ENCODE assay signal across 8 cellular contexts in the genomic region with DNA sequence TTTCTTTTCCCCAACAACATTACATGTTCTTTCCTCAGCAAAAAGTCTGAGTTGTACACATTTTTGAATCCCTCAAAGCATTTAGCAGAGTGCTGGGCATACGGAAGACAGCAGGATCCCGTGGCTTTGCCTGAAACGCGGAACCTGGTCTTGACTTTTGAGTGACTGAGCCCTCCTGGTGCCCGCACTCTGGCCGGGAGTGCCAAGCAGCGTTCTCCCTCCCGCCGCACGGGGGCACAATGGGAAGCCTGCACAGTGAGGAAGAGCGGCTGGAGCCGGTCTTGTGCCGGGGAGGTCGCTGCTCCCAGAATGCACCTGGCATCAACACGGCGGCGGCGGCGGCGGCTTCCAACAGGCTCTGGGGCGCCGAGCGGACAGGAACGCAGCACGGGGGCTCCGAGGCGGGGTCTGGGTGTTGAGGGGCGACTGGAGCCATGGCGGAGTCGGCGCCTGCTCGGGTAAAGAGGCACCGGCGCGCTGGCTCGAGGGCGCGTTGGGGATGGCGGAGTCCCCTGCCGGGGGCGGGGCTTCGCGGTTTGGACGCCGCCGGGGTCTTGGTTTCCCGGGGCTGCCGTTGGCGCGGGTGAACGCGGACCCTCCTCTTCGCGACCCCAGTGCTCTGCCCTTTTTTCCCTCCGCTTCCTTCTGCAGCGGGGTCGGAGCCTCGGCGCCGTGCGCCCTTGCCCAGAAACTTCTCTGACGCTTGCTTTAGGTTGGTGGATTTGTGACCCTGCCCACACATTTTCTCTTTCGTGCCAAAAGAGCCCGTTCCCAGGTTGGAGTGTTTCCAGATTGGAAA. TPM values are rescaled to one million over a fixed set of nuclear protein-coding genes. Genes with fewer than 3 reads are reported as not detected.
DNase-seq lines count a peak whose midpoint lies in the region; ATAC-seq, FAIRE-seq and TF ChIP-seq lines count a peak whose summit lies in the region.

Gene ZNF212 (plus strand): TSS at position 307 of the 799 bp plus-strand sequence. CDS start 128 bp downstream, at position 435.

- peak; percentile 100 for ATAC-seq in GM18909 (IDR thresholded peaks at IDR 0.05; ENCODE audit: poor library complexity, unreplicated experiment)
- peak; percentile 99 for ATAC-seq in HG03159 (IDR thresholded peaks at IDR 0.05; ENCODE audit: unreplicated experiment)

- no peaks in the 10 kb centered on the region for H3K36me3 ChIP-seq in bronchial epithelial cell (ENCODE audit: control insufficient read depth, insufficient read depth, low read length)

- peak; percentile 94 for TF ChIP-seq CTCF in AG09309 (IDR thresholded peaks at IDR 0.05; ENCODE audit: control insufficient read depth, insufficient read depth, low read depth, low read length, missing control alignments)
- peak; percentile 76 for TF ChIP-seq CTCF in WI38 (IDR thresholded peaks at IDR 0.05; ENCODE audit: low read depth, low read length)
- peak; percentile 89 for TF ChIP-seq CTCF in bronchial epithelial cell (IDR thresholded peaks at IDR 0.05; ENCODE audit: insufficient read depth, low read length, severe bottlenecking)

- no peak for FAIRE-seq in bronchial epithelial cell (lab: Jason Lieb, UNC)

- no peaks in the 10 kb centered on the region for H3K27me3 ChIP-seq in bronchial epithelial cell (ENCODE audit: control insufficient read depth, insufficient read depth, low read length)

- DNase-seq in AG09309 (ENCODE audit: low read depth), result peak; percentile 46
- peak; percentile 79 for DNase-seq in NCI-H2227 treated with DMSO at 0.1 percent for 48 hours (lab: John Stamatoyannopoulos, UW)
- peak; percentile 81 for DNase-seq in bronchial epithelial cell (ENCODE audit: low read depth)
- DNase-seq in islet precursor cell, result peak; percentile 97
- DNase-seq in stimulated activated CD4-positive, alpha-beta T cell treated with anti-CD3 and anti-CD28 coated beads, Interleukin-12 subunit alpha, Interleukin-12 subunit beta, amount 100 ng/mL, for 48 hours (ENCODE audit: low read depth in 2 of 3, low spot score in 1 of 3), result peak; percentile 82 to 86 (median 86)

- peak within 1 kb of the TSS; percentile 80 for H3K4me3 ChIP-seq in AG09309 (ENCODE audit: control insufficient read depth, low read depth, low read length)
- peak within 1 kb of the TSS; percentile 97 for H3K4me3 ChIP-seq in WI38 (ENCODE audit: low read depth, low read length)
- peak within 1 kb of the TSS; percentile 75 for H3K4me3 ChIP-seq in bronchial epithelial cell (ENCODE audit: low read depth, low read length)

RNA-seq across cellular contexts. Expression of gene ZNF212, which starts in this region (rescaled TPM):
- total RNA-seq in bronchial epithelial cell, result 5.8 and 6.1 TPM in 2 replicates

Comparison
In these comparisons a context has a peak if more than half of its experiments do, and no peak if none do; other contexts are left out.
1. Peak in every context shown above with its lines: DNase-seq, ATAC-seq and H3K4me3 ChIP-seq.
2. DNase-seq: peak in every context shown above with its lines; median percentile 97 in islet precursor cell; 86 in stimulated activated CD4-positive, alpha-beta T cell treated with anti-CD3 and anti-CD28 coated beads, Interleukin-12 subunit alpha, Interleukin-12 subunit beta, amount 100 ng/mL, for 48 hours; 81 in bronchial epithelial cell; 79 in NCI-H2227 treated with DMSO at 0.1 percent for 48 hours; 46 in AG09309.